ENCODE assay signal across 11 cellular contexts in the genomic region with DNA sequence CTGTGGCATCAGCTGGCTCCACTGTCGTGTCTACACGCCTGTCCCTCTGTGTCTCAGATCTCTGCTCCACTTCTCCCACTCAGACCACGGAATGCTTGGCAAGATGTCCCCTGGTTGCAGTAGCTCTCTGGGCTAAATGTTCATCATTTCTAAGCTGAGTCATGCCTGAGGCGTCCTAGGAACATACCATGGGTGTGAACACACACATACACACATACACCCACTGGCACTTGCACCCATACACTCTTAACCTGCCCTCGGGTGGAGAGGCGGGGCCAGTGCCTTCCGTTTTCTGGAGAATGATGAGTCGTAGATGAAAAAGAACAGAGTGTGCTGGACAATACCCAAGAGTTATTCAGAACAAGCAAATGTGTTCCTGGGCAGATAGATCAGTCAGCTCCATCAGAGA.
DNase-seq lines count a peak whose midpoint lies in the region; ATAC-seq and TF ChIP-seq lines count a peak whose summit lies in the region.
"Had no signal": no experiment of that assay in that cellular context is flagged by ENCODE, and none has a peak within 500 bp of the region (broad histone marks: within the 10 kb centered on the region; RNA-seq: fewer than 3 reads in every experiment).

No MANE protein-coding gene starts in this region.

- in situ Hi-C loops in gastrocnemius medialis (cut with MboI; ENCODE audit: low sequenced_read_pairs in 4 of 4): no loop called here

- intact Hi-C loops in gastrocnemius medialis (cut with DNase I; ENCODE audit: low total_unique reads): no loop called here

- H3K4me1 Mint-ChIP-seq in natural killer cell treated with Interleukin-12 subunit alpha and Interleukin-12 subunit beta and Interleukin-15 and Interleukin-18, amount 100 ng/mL, for 72 hours (ENCODE audit: low read depth in 2 of 2): peaks cover 8 to 18% of the 10 kb centered on the region in 2 donors
- H3K4me1 Mint-ChIP-seq in activated T-cell treated with anti-CD3 and anti-CD28 coated beads, Interleukin-2, amount 50 U/mL, for 4 hours (ENCODE audit: low read depth): peaks cover 5% of the 10 kb centered on the region

- H3K27me3 Mint-ChIP-seq in natural killer cell treated with Interleukin-12 subunit alpha and Interleukin-12 subunit beta and Interleukin-15 and Interleukin-18, amount 100 ng/mL, for 72 hours: no peaks in the 10 kb centered on the region
- H3K27me3 Mint-ChIP-seq in activated T-cell treated with anti-CD3 and anti-CD28 coated beads, Interleukin-2, amount 50 U/mL, for 4 hours (ENCODE audit: low read depth): peaks cover 14% of the 10 kb centered on the region

- no peak overlapping the region for H3K4me3 Mint-ChIP-seq in natural killer cell treated with Interleukin-12 subunit alpha and Interleukin-12 subunit beta and Interleukin-15 and Interleukin-18, amount 100 ng/mL, for 72 hours
- no peak overlapping the region for H3K4me3 Mint-ChIP-seq in activated T-cell treated with anti-CD3 and anti-CD28 coated beads, Interleukin-2, amount 50 U/mL, for 4 hours

- DNase-seq in EL (peak; percentile 99), SW480 (ENCODE audit: low spot score) (peak; percentile 85), foreskin keratinocyte (peak; percentile 95 to 98), gastrocnemius medialis (peak; percentile 50 to 83), medulla oblongata (ENCODE audit: extremely low spot score) (no peak)
- DNase-seq in natural killer cell treated with Interleukin-12 subunit alpha and Interleukin-12 subunit beta and Interleukin-15 and Interleukin-18, amount 100 ng/mL, for 72 hours (ENCODE audit: low spot score): no peak
- no peak for DNase-seq in activated effector memory CD4-positive, alpha-beta T cell treated with anti-CD3 and anti-CD28 coated beads, Interleukin-2, amount 50 U/mL, for 16 hours
- no peak for DNase-seq in activated T-cell treated with anti-CD3 and anti-CD28 coated beads, Interleukin-2, amount 50 U/mL, for 4 hours

- no peak overlapping the region for H3K27ac Mint-ChIP-seq in natural killer cell treated with Interleukin-12 subunit alpha and Interleukin-12 subunit beta and Interleukin-15 and Interleukin-18, amount 100 ng/mL, for 72 hours

- no peaks in the 10 kb centered on the region for H3K27me3 ChIP-seq in foreskin keratinocyte
- no peaks in the 10 kb centered on the region for H3K27me3 ChIP-seq in gastrocnemius medialis

- H3K9me3 Mint-ChIP-seq in natural killer cell treated with Interleukin-12 subunit alpha and Interleukin-12 subunit beta and Interleukin-15 and Interleukin-18, amount 100 ng/mL, for 72 hours: no peaks in the 10 kb centered on the region
- H3K9me3 Mint-ChIP-seq in activated T-cell treated with anti-CD3 and anti-CD28 coated beads, Interleukin-2, amount 50 U/mL, for 4 hours: no peaks in the 10 kb centered on the region

- no peaks in the 10 kb centered on the region for H3K9me3 ChIP-seq in gastrocnemius medialis

- TF ChIP-seq POLR2A in gastrocnemius medialis (IDR thresholded peaks at IDR 0.05): no peak

- H3K27ac ChIP-seq in foreskin keratinocyte (no peak overlapping the region), gastrocnemius medialis (peak overlapping the region; percentile 5 to 59 (median 34))
- H3K27ac ChIP-seq: KMS-11 had no signal

- TF ChIP-seq CTCF in foreskin keratinocyte (conservative IDR thresholded peaks at IDR 0.05): no peak
- TF ChIP-seq CTCF in gastrocnemius medialis (IDR thresholded peaks at IDR 0.05 in 4 of 5, conservative IDR thresholded peaks at IDR 0.05 in 1 of 5): no peak

- H3K4me1 ChIP-seq in foreskin keratinocyte (peaks cover 42% of the 10 kb centered on the region), gastrocnemius medialis (no peaks in the 10 kb centered on the region)

- H3K4me3 ChIP-seq in gastrocnemius medialis: no peak overlapping the region
- H3K4me3 ChIP-seq: GM12878 had no signal

- ATAC-seq in foreskin keratinocyte: peak; percentile 87
- ATAC-seq in gastrocnemius medialis: peak; percentile 55 to 58
- ATAC-seq in natural killer cell treated with Interleukin-12 subunit alpha and Interleukin-12 subunit beta and Interleukin-15 and Interleukin-18, amount 100 ng/mL, for 72 hours: no peak
- no peak for ATAC-seq in activated T-cell treated with anti-CD3 and anti-CD28 coated beads, Interleukin-2, amount 50 U/mL, for 4 hours
- ATAC-seq: activated CD4-positive, CD25-positive, alpha-beta regulatory T cell treated with anti-CD3 and anti-CD28 coated beads, Interleukin-2, amount 50 U/mL, for 24 hours; GM12878 had no signal

- no peaks in the 10 kb centered on the region for H3K36me3 Mint-ChIP-seq in natural killer cell treated with Interleukin-12 subunit alpha and Interleukin-12 subunit beta and Interleukin-15 and Interleukin-18, amount 100 ng/mL, for 72 hours
- H3K36me3 Mint-ChIP-seq in activated T-cell treated with anti-CD3 and anti-CD28 coated beads, Interleukin-2, amount 50 U/mL, for 4 hours (ENCODE audit: insufficient read depth): no peaks in the 10 kb centered on the region

- no peaks in the 10 kb centered on the region for H3K36me3 ChIP-seq in gastrocnemius medialis

Comparison
In these comparisons a context has a peak if more than half of its experiments do, and no peak if none do; other contexts are left out.
1. DNase-seq: peak in EL (single experiment), SW480 (single experiment), foreskin keratinocyte (2 of 2) and gastrocnemius medialis (2 of 2); none in natural killer cell treated with Interleukin-12 subunit alpha and Interleukin-12 subunit beta and Interleukin-15 and Interleukin-18, amount 100 ng/mL, for 72 hours (single experiment), medulla oblongata (single experiment), activated effector memory CD4-positive, alpha-beta T cell treated with anti-CD3 and anti-CD28 coated beads, Interleukin-2, amount 50 U/mL, for 16 hours (single experiment) and activated T-cell treated with anti-CD3 and anti-CD28 coated beads, Interleukin-2, amount 50 U/mL, for 4 hours (single experiment).
2. ATAC-seq: peak in foreskin keratinocyte (single experiment) and gastrocnemius medialis (2 of 2); none in natural killer cell treated with Interleukin-12 subunit alpha and Interleukin-12 subunit beta and Interleukin-15 and Interleukin-18, amount 100 ng/mL, for 72 hours (0 of 2) and activated T-cell treated with anti-CD3 and anti-CD28 coated beads, Interleukin-2, amount 50 U/mL, for 4 hours (0 of 2).